ENCODE assay signal across 19 cellular contexts in the genomic region with DNA sequence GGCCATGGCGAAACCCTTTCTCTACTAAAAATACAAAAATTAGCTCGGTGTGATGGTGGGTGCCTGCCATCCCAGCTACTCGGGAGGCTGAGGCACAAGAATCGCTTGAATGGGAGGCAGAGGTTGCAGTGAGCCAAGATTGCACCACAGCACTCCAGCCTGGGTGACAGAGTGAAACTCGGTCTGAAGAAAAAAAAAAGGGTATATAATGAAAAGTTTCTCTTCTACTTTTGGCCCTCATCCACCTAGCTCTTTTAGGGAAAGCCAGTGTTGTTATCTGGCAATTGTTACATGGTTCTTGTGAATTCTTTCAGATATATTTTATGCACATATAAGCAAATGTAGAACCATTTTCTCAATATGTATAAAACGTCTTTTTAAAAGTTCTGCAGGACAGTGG. TPM values are rescaled to one million over a fixed set of nuclear protein-coding genes. Genes with fewer than 3 reads are reported as not detected.
A peak's percentile ranks its signal among the peaks of the same experiment; 100 is the strongest.
DNase-seq lines count a peak whose midpoint lies in the region; ATAC-seq and TF ChIP-seq lines count a peak whose summit lies in the region.
"Had no signal": no experiment of that assay in that cellular context is flagged by ENCODE, and none has a peak within 500 bp of the region (broad histone marks: within the 10 kb centered on the region; RNA-seq: fewer than 3 reads in every experiment).

No MANE protein-coding gene starts in this region.

- peak overlapping the region in 1 of 2 donors; percentile 59 for H3K4me3 Mint-ChIP-seq in activated T-cell treated with anti-CD3 and anti-CD28 coated beads, Interleukin-2, amount 50 U/mL, for 72 hours
- peak overlapping the region in 1 of 5 experiments; percentile 35 for H3K4me3 Mint-ChIP-seq in brain
- H3K4me3 Mint-ChIP-seq in stimulated activated naive B cell treated with anti-CD40 and anti-IgM and Interleukin-4, amounts not matched to agents 10 μg/mL and 1 μg/mL and 100 μg/mL, for 72 hours: no peak overlapping the region
- no peak overlapping the region for H3K4me3 Mint-ChIP-seq in naive thymus-derived CD8-positive, alpha-beta T cell
- H3K4me3 Mint-ChIP-seq: B cell had no signal

- peaks cover 66% of the 10 kb centered on the region for H3K4me1 Mint-ChIP-seq in activated T-cell treated with anti-CD3 and anti-CD28 coated beads, Interleukin-2, amount 50 U/mL, for 72 hours (ENCODE audit: low read depth)
- peaks cover 38% of the 10 kb centered on the region for H3K4me1 Mint-ChIP-seq in brain
- H3K4me1 Mint-ChIP-seq in stimulated activated naive B cell treated with anti-CD40 and anti-IgM and Interleukin-4, amounts not matched to agents 10 μg/mL and 1 μg/mL and 100 μg/mL, for 72 hours: peaks cover 18 to 57% of the 10 kb centered on the region in 2 donors
- H3K4me1 Mint-ChIP-seq in naive thymus-derived CD8-positive, alpha-beta T cell: peaks cover 10 to 27% (median 24%) of the 10 kb centered on the region in 4 donors

- POLR2A ChIA-PET in naive thymus-derived CD8-positive, alpha-beta T cell (lab: Charles Lee): no interaction called here

- peaks cover 0 to 7% of the 10 kb centered on the region in 2 donors for H3K36me3 Mint-ChIP-seq in activated T-cell treated with anti-CD3 and anti-CD28 coated beads, Interleukin-2, amount 50 U/mL, for 72 hours (ENCODE audit: insufficient read depth in 2 of 2)
- no peaks in the 10 kb centered on the region for H3K36me3 Mint-ChIP-seq in brain
- H3K36me3 Mint-ChIP-seq in stimulated activated naive B cell treated with anti-CD40 and anti-IgM and Interleukin-4, amounts not matched to agents 10 μg/mL and 1 μg/mL and 100 μg/mL, for 72 hours: peaks cover 4 to 9% of the 10 kb centered on the region in 2 donors
- peaks cover 0 to 8% (median 6%) of the 10 kb centered on the region in 3 donors for H3K36me3 Mint-ChIP-seq in naive thymus-derived CD8-positive, alpha-beta T cell

- no peaks in the 10 kb centered on the region for H3K27me3 Mint-ChIP-seq in activated T-cell treated with anti-CD3 and anti-CD28 coated beads, Interleukin-2, amount 50 U/mL, for 72 hours (ENCODE audit: low read depth)
- H3K27me3 Mint-ChIP-seq in brain: no peaks in the 10 kb centered on the region
- no peaks in the 10 kb centered on the region for H3K27me3 Mint-ChIP-seq in stimulated activated naive B cell treated with anti-CD40 and anti-IgM and Interleukin-4, amounts not matched to agents 10 μg/mL and 1 μg/mL and 100 μg/mL, for 72 hours
- H3K27me3 Mint-ChIP-seq in naive thymus-derived CD8-positive, alpha-beta T cell: no peaks in the 10 kb centered on the region
- H3K27me3 Mint-ChIP-seq: B cell had no signal

- H3K27me3 ChIP-seq in aorta (ENCODE audit: control insufficient read depth in 1 of 2, insufficient read depth in 2 of 2, low read length in 1 of 2): no peaks in the 10 kb centered on the region

- peak overlapping the region; percentile 84 for H3K27ac Mint-ChIP-seq in activated T-cell treated with anti-CD3 and anti-CD28 coated beads, Interleukin-2, amount 50 U/mL, for 72 hours
- H3K27ac Mint-ChIP-seq in brain: peak overlapping the region in 3 of 5 experiments; percentile 65 to 87 (median 73)
- peak overlapping the region; percentile 51 for H3K27ac Mint-ChIP-seq in stimulated activated naive B cell treated with anti-CD40 and anti-IgM and Interleukin-4, amounts not matched to agents 10 μg/mL and 1 μg/mL and 100 μg/mL, for 72 hours
- no peak overlapping the region for H3K27ac Mint-ChIP-seq in naive thymus-derived CD8-positive, alpha-beta T cell
- H3K27ac Mint-ChIP-seq: B cell had no signal

- no peak overlapping the region for H3K27ac ChIP-seq in aorta (ENCODE audit: low read depth in 1 of 2, low read length in 2 of 2)

- intact Hi-C loops in aorta (cut with DNase I): no loop called here

- WGBS in aorta, 2 donors: 23 to 27% methylated on average over 6 of the region's 6 CpGs

- H3K4me3 ChIP-seq in fibroblast of the aortic adventitia (ENCODE audit: low read depth, low read length) (no peak overlapping the region), aorta (ENCODE audit: low read length in 2 of 2) (no peak overlapping the region)

- no peaks in the 10 kb centered on the region for H3K36me3 ChIP-seq in aorta (ENCODE audit: control insufficient read depth in 1 of 2, insufficient read depth in 2 of 2, low read length in 1 of 2)

- H3K9me3 Mint-ChIP-seq in activated T-cell treated with anti-CD3 and anti-CD28 coated beads, Interleukin-2, amount 50 U/mL, for 72 hours: no peaks in the 10 kb centered on the region
- no peaks in the 10 kb centered on the region for H3K9me3 Mint-ChIP-seq in brain
- no peaks in the 10 kb centered on the region for H3K9me3 Mint-ChIP-seq in stimulated activated naive B cell treated with anti-CD40 and anti-IgM and Interleukin-4, amounts not matched to agents 10 μg/mL and 1 μg/mL and 100 μg/mL, for 72 hours
- H3K9me3 Mint-ChIP-seq in naive thymus-derived CD8-positive, alpha-beta T cell: no peaks in the 10 kb centered on the region

- no peaks in the 10 kb centered on the region for H3K9me3 ChIP-seq in aorta (ENCODE audit: control insufficient read depth, low read length)

- no peak for DNase-seq in activated T-cell treated with anti-CD3 and anti-CD28 coated beads, Interleukin-2, amount 50 U/mL, for 72 hours
- DNase-seq in activated T-cell treated with anti-CD3 and anti-CD28 coated beads for 4 hours (no peak), fibroblast of the aortic adventitia (ENCODE audit: low read depth) (peak; percentile 69), aorta (no peak)
- no peak for DNase-seq in stimulated activated naive B cell treated with anti-CD40 and anti-IgM and Interleukin-4, amounts not matched to agents 10 μg/mL and 1 μg/mL and 100 μg/mL, for 72 hours
- DNase-seq in naive thymus-derived CD8-positive, alpha-beta T cell: no peak
- DNase-seq: COR-L47, DMS 273 treated with DMSO at 0.1 percent for 48 hours, DND-41, NCI-H1048, NCI-H1436, NCI-H2029, NCI-H345, NCI-H524 treated with DMSO at 0.1 percent for 48 hours, PC-3, RPMI8226 had no signal

- H3K4me1 ChIP-seq in aorta (ENCODE audit: control insufficient read depth in 1 of 2, insufficient read depth in 2 of 2, low read length in 2 of 2): peaks cover 0 to 4% of the 10 kb centered on the region in 2 donors

- TF ChIP-seq CTCF in brain (conservative IDR thresholded peaks at IDR 0.05): no peak
- TF ChIP-seq CTCF in fibroblast of the aortic adventitia (IDR thresholded peaks at IDR 0.05; ENCODE audit: insufficient read depth, low read length): no peak

- ATAC-seq in activated T-cell treated with anti-CD3 and anti-CD28 coated beads, Interleukin-2, amount 50 U/mL, for 72 hours (replicated peaks in 1 of 2): no peak
- ATAC-seq in stimulated activated naive B cell treated with anti-CD40 and anti-IgM and Interleukin-4, amounts not matched to agents 10 μg/mL and 1 μg/mL and 100 μg/mL, for 72 hours (replicated peaks): no peak
- no peak for ATAC-seq in GM19023 (IDR thresholded peaks at IDR 0.05; ENCODE audit: unreplicated experiment)
- ATAC-seq in naive thymus-derived CD8-positive, alpha-beta T cell: no peak
- no peak for ATAC-seq in aorta (ENCODE audit: low FRiP score)
- ATAC-seq: PC-3 had no signal

RNA-seq across cellular contexts. Expression of a gene that starts 19.0 kb away (rescaled TPM):
- 10 to 100 TPM; 30.3 to 37.9 TPM for total RNA-seq in activated T-cell treated with anti-CD3 and anti-CD28 coated beads, Interleukin-2, amount 50 U/mL, for 72 hours
- polyA plus RNA-seq in brain (ENCODE audit: insufficient read depth, low read depth, low replicate concordance) (34.0 TPM), aorta (10 to 100 TPM; 12.9 to 19.8 TPM)
- total RNA-seq in fibroblast of the aortic adventitia (ENCODE audit: low replicate concordance) (33.1 and 36.8 TPM in 2 replicates), aorta (10 to 100 TPM; 26.6 to 28.0 TPM)
- total RNA-seq in naive thymus-derived CD8-positive, alpha-beta T cell: 10 to 100 TPM in 1 of 2 experiments, 1 to 10 TPM in 1; 9.5 to 11.4 TPM
- 1 to 10 TPM; 2.2 to 3.2 (median 2.2) TPM for polyA plus RNA-seq in naive thymus-derived CD8-positive, alpha-beta T cell

Comparison
In these comparisons a context has a peak if more than half of its experiments do, and no peak if none do; other contexts are left out.
1. H3K27ac Mint-ChIP-seq: peak in activated T-cell treated with anti-CD3 and anti-CD28 coated beads, Interleukin-2, amount 50 U/mL, for 72 hours (single experiment), brain (3 of 5) and stimulated activated naive B cell treated with anti-CD40 and anti-IgM and Interleukin-4, amounts not matched to agents 10 μg/mL and 1 μg/mL and 100 μg/mL, for 72 hours (single experiment); none in naive thymus-derived CD8-positive, alpha-beta T cell (0 of 10).